In genomic region chr12:49567611-49568441, GRCh38 we compare ENCODE assay signal across 8 cellular contexts. TPM values are rescaled to one million over a fixed set of nuclear protein-coding genes. Genes with fewer than 3 reads are reported as not detected.
DNase-seq lines count a peak whose midpoint lies in the region; ATAC-seq and TF ChIP-seq lines count a peak whose summit lies in the region.

Gene MCRS1, minus strand, starts transcription at chr12:49568142. Its CDS starts 1,411 bp downstream, at chr12:49566731.

- H3K4me1 Mint-ChIP-seq in activated CD4-positive, alpha-beta T cell treated with anti-CD3 and anti-CD28 coated beads for 36 hours: peaks cover 37% of the 10 kb centered on the region

- peak within 1 kb of the TSS; percentile 90 for H3K4me3 Mint-ChIP-seq in activated CD4-positive, alpha-beta T cell treated with anti-CD3 and anti-CD28 coated beads for 36 hours

- no peaks in the 10 kb centered on the region for H3K9me3 Mint-ChIP-seq in activated CD4-positive, alpha-beta T cell treated with anti-CD3 and anti-CD28 coated beads for 36 hours (ENCODE audit: low read depth)

- ATAC-seq in GM19043 (IDR thresholded peaks at IDR 0.05; ENCODE audit: low read depth, unreplicated experiment) (peak; percentile 82), HG03378 (IDR thresholded peaks at IDR 0.05; ENCODE audit: unreplicated experiment) (peak; percentile 72)
- ATAC-seq in activated CD4-positive, alpha-beta T cell treated with anti-CD3 and anti-CD28 coated beads for 36 hours: peak; percentile 88

- CTCF ChIA-PET in activated CD4-positive, alpha-beta T cell treated with anti-CD3 and anti-CD28 coated beads for 36 hours (lab: Charles Lee): interaction anchor here (0.6 to 1.7 kb wide), 8 partner anchors 13 to 378 kb away, joined by 3 to 8 read pairs (median 4); partner anchors contain the start of gene PRPF40B

- POLR2A ChIA-PET in activated CD4-positive, alpha-beta T cell treated with anti-CD3 and anti-CD28 coated beads for 36 hours (lab: Charles Lee): interaction anchor here (0.6 to 1.2 kb wide), 2 partner anchors 19 to 133 kb away, joined by 3 to 5 read pairs; no protein-coding TSS in a partner anchor

- peak within 1 kb of the TSS; percentile 95 for H3K27ac Mint-ChIP-seq in activated CD4-positive, alpha-beta T cell treated with anti-CD3 and anti-CD28 coated beads for 36 hours

- DNase-seq in AG10803 (ENCODE audit: low read depth) (peak; percentile 90), NCI-H510A treated with DMSO at 0.1 percent for 48 hours (lab: John Stamatoyannopoulos, UW) (peak; percentile 90), choroid plexus epithelial cell (ENCODE audit: low read depth) (peak; percentile 95), kidney tubule cell (ENCODE audit: low spot score) (peak; percentile 92)
- DNase-seq in activated CD4-positive, alpha-beta T cell treated with anti-CD3 and anti-CD28 coated beads for 36 hours: peak; percentile 93
- peak; percentile 81 to 85 (median 84) for DNase-seq in stimulated activated CD4-positive, alpha-beta T cell treated with anti-CD3 and anti-CD28 coated beads, Interleukin-1b, Interleukin-23, amount 100 ng/mL, for 24 hours (ENCODE audit: low read depth in 4 of 4, low spot score in 1 of 4)

- peaks cover 10% of the 10 kb centered on the region for H3K36me3 Mint-ChIP-seq in activated CD4-positive, alpha-beta T cell treated with anti-CD3 and anti-CD28 coated beads for 36 hours (ENCODE audit: low read depth)

- H3K4me3 ChIP-seq in AG10803 (ENCODE audit: low read length) (peak within 1 kb of the TSS; percentile 100), choroid plexus epithelial cell (ENCODE audit: low read depth, low read length) (peak within 1 kb of the TSS; percentile 98)

- no peak for TF ChIP-seq CTCF in AG10803 (conservative IDR thresholded peaks at IDR 0.05; ENCODE audit: low read length)
- no peak for TF ChIP-seq CTCF in choroid plexus epithelial cell (conservative IDR thresholded peaks at IDR 0.05; ENCODE audit: low read depth, low read length)

- intact Hi-C loops in activated CD4-positive, alpha-beta T cell treated with anti-CD3 and anti-CD28 coated beads for 36 hours (cut with DNase I, micrococcal nuclease): loop anchor here (1.0 to 10.0 kb wide), 16 partner anchors 55 to 599 kb away; partner anchors contain the start of genes PRPF40B (in 2 of the 2), SPATS2 (in 2 of the 2), BCDIN3D (in 1 of the 2) and CERS5 (in 1 of the 2)

- no peaks in the 10 kb centered on the region for H3K27me3 Mint-ChIP-seq in activated CD4-positive, alpha-beta T cell treated with anti-CD3 and anti-CD28 coated beads for 36 hours

RNA-seq across cellular contexts. Expression of gene MCRS1, which starts in this region (rescaled TPM):
- 10 to 100 TPM; 48.2 to 58.2 TPM for total RNA-seq in activated CD4-positive, alpha-beta T cell treated with anti-CD3 and anti-CD28 coated beads for 36 hours

Comparison
In these comparisons a context has a peak if more than half of its experiments do, and no peak if none do; other contexts are left out.
1. Peak in every context shown above with its lines: DNase-seq, ATAC-seq and H3K4me3 ChIP-seq.